ENCODE assay signal across 17 cellular contexts in the genomic region with DNA sequence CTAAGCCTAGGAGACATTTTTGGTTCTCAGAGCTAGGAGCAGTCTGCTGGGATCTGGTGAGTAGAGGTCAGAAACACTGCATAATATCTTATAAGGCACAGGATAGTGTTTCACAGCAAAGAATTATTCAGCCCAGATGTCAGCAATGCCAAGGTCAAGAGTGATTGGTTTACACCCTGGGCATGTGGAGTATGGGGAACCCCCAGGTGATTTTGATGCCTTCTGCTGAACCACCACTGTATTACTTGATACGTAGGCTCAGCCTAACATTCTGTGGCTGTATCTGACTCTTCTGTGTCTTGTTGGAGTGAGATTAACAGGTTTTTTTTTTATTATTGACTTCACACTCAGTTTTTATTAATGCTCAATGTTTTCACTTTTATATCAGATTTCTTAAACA. TPM values are rescaled to one million over a fixed set of nuclear protein-coding genes. Genes with fewer than 3 reads are reported as not detected.
DNase-seq lines count a peak whose midpoint lies in the region; ATAC-seq and TF ChIP-seq lines count a peak whose summit lies in the region.
"Had no signal": no experiment of that assay in that cellular context is flagged by ENCODE, and none has a peak within 500 bp of the region (broad histone marks: within the 10 kb centered on the region; RNA-seq: fewer than 3 reads in every experiment).

No MANE protein-coding gene starts in this region.

- TF ChIP-seq CTCF in right atrium auricular region (IDR thresholded peaks at IDR 0.05), result no peak

- H3K4me3 Mint-ChIP-seq in memory B cell, result no peak overlapping the region
- H3K4me3 Mint-ChIP-seq: WTC11 had no signal

- no peaks in the 10 kb centered on the region for H3K27me3 ChIP-seq in right atrium auricular region

- peaks cover 0 to 12% of the 10 kb centered on the region in 2 donors for H3K4me1 ChIP-seq in right atrium auricular region

- peaks cover 57% of the 10 kb centered on the region for H3K36me3 Mint-ChIP-seq in memory B cell

- peaks cover 9% of the 10 kb centered on the region for H3K4me1 Mint-ChIP-seq in memory B cell

- no peaks in the 10 kb centered on the region for H3K9me3 Mint-ChIP-seq in memory B cell
- H3K9me3 Mint-ChIP-seq: nephron, WTC11 had no signal

- H3K9me3 ChIP-seq in right atrium auricular region, result no peaks in the 10 kb centered on the region
- H3K9me3 ChIP-seq: Caco-2 had no signal

- no peak overlapping the region for H3K27ac ChIP-seq in right atrium auricular region
- H3K27ac ChIP-seq: 22Rv1, SK-N-MC had no signal

- DNase-seq in activated CD4-positive, CD25-positive, alpha-beta regulatory T cell treated with anti-CD3 and anti-CD28 coated beads, Interleukin-2, amount 50 U/mL, for 72 hours, result no peak
- no peak for DNase-seq in memory B cell (ENCODE audit: low spot score in 2 of 2)
- DNase-seq in NCI-H1048 (lab: John Stamatoyannopoulos, UW), result no peak
- DNase-seq in right atrium auricular region (ENCODE audit: low spot score), result no peak
- no peak for DNase-seq in retina
- DNase-seq: Caco-2, caudate nucleus, left colon, NCI-H187 had no signal

- H3K27me3 Mint-ChIP-seq in memory B cell, result no peaks in the 10 kb centered on the region

- ATAC-seq in activated CD4-positive, CD25-positive, alpha-beta regulatory T cell treated with anti-CD3 and anti-CD28 coated beads, Interleukin-2, amount 50 U/mL, for 24 hours, result peak; percentile 90 to 96
- ATAC-seq in GM19452 (IDR thresholded peaks at IDR 0.05; ENCODE audit: unreplicated experiment) (peak; percentile 54), HG03060 (IDR thresholded peaks at IDR 0.05; ENCODE audit: low read depth, unreplicated experiment) (peak; percentile 48), memory B cell (ENCODE audit: low read depth) (peak; percentile 83)
- ATAC-seq: left colon, sciatic nerve, WTC11 had no signal

- peak overlapping the region; percentile 99 for H3K27ac Mint-ChIP-seq in memory B cell
- H3K27ac Mint-ChIP-seq: nephron, WTC11 had no signal

- no peak overlapping the region for H3K4me3 ChIP-seq in right atrium auricular region
- H3K4me3 ChIP-seq: SK-N-MC had no signal

- H3K36me3 ChIP-seq in right atrium auricular region, result peaks cover 75% of the 10 kb centered on the region

RNA-seq across cellular contexts. Expression of gene DDX18, which starts 6.0 kb away (rescaled TPM):
- total RNA-seq in right atrium auricular region, result 10 to 100 TPM; 23.2 to 24.5 TPM
